ENCODE assay signal across 1 cellular context in genomic region chr7:69837387-69838068, GRCh38.
TF ChIP-seq lines count a peak whose summit lies in the region.

No MANE protein-coding gene starts in this region.

TF ChIP-seq in SK-N-SH, 30 proteins besides CTCF, POLR2A, EP300 and RAD21 (continued from another document):
- TF ChIP-seq FOSL2 (IDR thresholded peaks at IDR 0.05; ENCODE audit: borderline replicate concordance, low read depth) (peak; percentile 90), JUND (IDR thresholded peaks at IDR 0.05) (peak; percentile 86), RFX5 (IDR thresholded peaks at IDR 0.05; ENCODE audit: low read length) (no peak), SMC3 (IDR thresholded peaks at IDR 0.05; ENCODE audit: low read depth, low read length) (no peak), NRF1 (IDR thresholded peaks at IDR 0.05; ENCODE audit: low read depth, low read length) (no peak), RXRA (IDR thresholded peaks at IDR 0.05; ENCODE audit: borderline replicate concordance, low read depth) (peak; percentile 34; the same call in 1 of the 2 replicates), TCF12 (IDR thresholded peaks at IDR 0.05) (peak; percentile 67), USF2 (IDR thresholded peaks at IDR 0.05; ENCODE audit: borderline replicate concordance, low read depth, low read length) (no peak)
